In genomic region chr19:31408460-31409124, GRCh38 we compare ENCODE assay signal across 9 cellular contexts. TPM values are rescaled to one million over a fixed set of nuclear protein-coding genes. Genes with fewer than 3 reads are reported as not detected.
DNase-seq lines count a peak whose midpoint lies in the region; ATAC-seq and TF ChIP-seq lines count a peak whose summit lies in the region.
"Had no signal": no experiment of that assay in that cellular context is flagged by ENCODE, and none has a peak within 500 bp of the region (broad histone marks: within the 10 kb centered on the region; RNA-seq: fewer than 3 reads in every experiment).

No MANE protein-coding gene starts in this region.

- DNase-seq in ELF-1 (ENCODE audit: low read depth, low spot score): peak; percentile 13
- no peak for DNase-seq in RWPE2 (ENCODE audit: low spot score)
- peak; percentile 98 for DNase-seq in fibroblast of pulmonary artery (ENCODE audit: low read depth)
- peak; percentile 83 for DNase-seq in osteoblast (ENCODE audit: insufficient read length, low spot score, missing footprints)
- DNase-seq in ecto neural progenitor cell (ENCODE audit: low spot score): no peak
- DNase-seq in OCI-M2 (lab: John Stamatoyannopoulos, UW; ENCODE audit: unreplicated experiment): no peak
- no peak for DNase-seq in T-cell
- DNase-seq: activated CD8-positive, alpha-beta memory T cell treated with anti-CD3 and anti-CD28 coated beads, Interleukin-2, amount 50 U/mL, for 48 hours had no signal

- no peaks in the 10 kb centered on the region for H3K9me3 ChIP-seq in RWPE2 (ENCODE audit: severe bottlenecking)
- H3K9me3 ChIP-seq in osteoblast (ENCODE audit: low read depth, low read length): no peaks in the 10 kb centered on the region

- H3K27me3 ChIP-seq in RWPE2 (ENCODE audit: insufficient read depth, poor library complexity, severe bottlenecking): no peaks in the 10 kb centered on the region
- peaks cover 12% of the 10 kb centered on the region for H3K27me3 ChIP-seq in osteoblast (ENCODE audit: insufficient read depth, low read length)

- CTCF ChIA-PET in T-cell (lab: Charles Lee): interaction anchor here in 1 of 2 donors (0.5 kb wide), 1 partner anchor 299 kb away, joined by 3 read pairs; no protein-coding TSS in a partner anchor

- H3K36me3 Mint-ChIP-seq in T-cell: no peaks in the 10 kb centered on the region

- H3K27me3 Mint-ChIP-seq in T-cell: peaks cover 10 to 22% of the 10 kb centered on the region in 2 donors

- H2AFZ ChIP-seq in osteoblast (ENCODE audit: low read length): no peak overlapping the region

- H3K4me1 ChIP-seq in RWPE2 (ENCODE audit: insufficient read depth, poor library complexity, severe bottlenecking) (peaks cover 15% of the 10 kb centered on the region), osteoblast (ENCODE audit: insufficient read depth, low read length) (peaks cover 19% of the 10 kb centered on the region)

- no peaks in the 10 kb centered on the region for H3K4me1 Mint-ChIP-seq in T-cell

- no peaks in the 10 kb centered on the region for H3K79me2 ChIP-seq in osteoblast (ENCODE audit: insufficient read depth, low read length)

- H3K4me3 Mint-ChIP-seq in T-cell: no peak overlapping the region

- H3K4me2 ChIP-seq in osteoblast (ENCODE audit: insufficient read depth, low read length): peak overlapping the region; percentile 40

- H3K27ac Mint-ChIP-seq in T-cell: no peak overlapping the region

- H3K27ac ChIP-seq in RWPE2 (ENCODE audit: poor library complexity, severe bottlenecking) (peak overlapping the region; percentile 64), osteoblast (ENCODE audit: low read depth, low read length) (peak overlapping the region; percentile 85)

- TF ChIP-seq CTCF in RWPE2 (IDR thresholded peaks at IDR 0.05; ENCODE audit: poor library complexity, severe bottlenecking): no peak
- no peak for TF ChIP-seq CTCF in fibroblast of pulmonary artery (IDR thresholded peaks at IDR 0.05; ENCODE audit: low read length, missing control alignments)
- no peak for TF ChIP-seq CTCF in osteoblast (IDR thresholded peaks at IDR 0.05; ENCODE audit: extremely low read depth, low read depth, low read length)

- ATAC-seq in RWPE2 (ENCODE audit: low read depth): peak; percentile 95
- ATAC-seq in T-cell (replicated peaks in 1 of 4): no peak
- no peak for ATAC-seq in GM18909 (IDR thresholded peaks at IDR 0.05; ENCODE audit: poor library complexity, unreplicated experiment)

- H4K20me1 ChIP-seq in osteoblast (ENCODE audit: insufficient read depth, low read length): no peaks in the 10 kb centered on the region

- no peaks in the 10 kb centered on the region for H3K9me3 Mint-ChIP-seq in T-cell

- POLR2A ChIA-PET in T-cell (lab: Charles Lee): no interaction called here

- H3K36me3 ChIP-seq in RWPE2 (ENCODE audit: low read depth): no peaks in the 10 kb centered on the region
- H3K36me3 ChIP-seq in osteoblast (ENCODE audit: insufficient read depth, low read length): no peaks in the 10 kb centered on the region

- H3K4me3 ChIP-seq in RWPE2 (ENCODE audit: severe bottlenecking) (no peak overlapping the region), fibroblast of pulmonary artery (replicated peaks; ENCODE audit: low read depth, low read length) (no peak overlapping the region), osteoblast (ENCODE audit: insufficient read depth, low read length) (peak overlapping the region; percentile 0)

RNA-seq across cellular contexts. Expression of gene TSHZ3, which starts 59.4 kb away (rescaled TPM):
- 7.6 and 9.4 TPM in 2 replicates for total RNA-seq in osteoblast
- total RNA-seq in T-cell: 1 to 10 TPM in 1 of 5 donors, under 1 TPM in 4; 0.18 to 1.4 (median 0.54) TPM

Comparison
In these comparisons a context has a peak if more than half of its experiments do, and no peak if none do; other contexts are left out.
1. DNase-seq: peak in ELF-1 (single experiment), fibroblast of pulmonary artery (single experiment) and osteoblast (single experiment); none in RWPE2 (single experiment), ecto neural progenitor cell (single experiment), OCI-M2 (single experiment) and T-cell (0 of 34).